In genomic region chr9:134585021-134585561, GRCh38 we compare ENCODE assay signal across 1 cellular context.
TF ChIP-seq lines count a peak whose summit lies in the region.

No MANE protein-coding gene starts in this region.

TF ChIP-seq in IMR-90, 13 proteins besides CTCF, POLR2A, EP300 and RAD21:
- TF ChIP-seq RCOR1 (IDR thresholded peaks at IDR 0.05; ENCODE audit: insufficient replicate concordance, low read length) (no peak), SMC3 (IDR thresholded peaks at IDR 0.05; ENCODE audit: low read depth, low read length) (no peak), CEBPB (IDR thresholded peaks at IDR 0.05; ENCODE audit: low read depth, low read length) (no peak), USF2 (IDR thresholded peaks at IDR 0.05; ENCODE audit: low read depth, low read length) (no peak), ELK1 (IDR thresholded peaks at IDR 0.05; ENCODE audit: borderline replicate concordance, low read depth, low read length) (no peak), MAZ (IDR thresholded peaks at IDR 0.05; ENCODE audit: borderline replicate concordance, low read depth, low read length) (no peak), BHLHE40 (IDR thresholded peaks at IDR 0.05; ENCODE audit: low read depth, low read length) (no peak), MXI1 (IDR thresholded peaks at IDR 0.05; ENCODE audit: borderline replicate concordance, low read depth, low read length) (no peak)
